5 cellular contexts compared by ENCODE assay signal in the genomic region with DNA sequence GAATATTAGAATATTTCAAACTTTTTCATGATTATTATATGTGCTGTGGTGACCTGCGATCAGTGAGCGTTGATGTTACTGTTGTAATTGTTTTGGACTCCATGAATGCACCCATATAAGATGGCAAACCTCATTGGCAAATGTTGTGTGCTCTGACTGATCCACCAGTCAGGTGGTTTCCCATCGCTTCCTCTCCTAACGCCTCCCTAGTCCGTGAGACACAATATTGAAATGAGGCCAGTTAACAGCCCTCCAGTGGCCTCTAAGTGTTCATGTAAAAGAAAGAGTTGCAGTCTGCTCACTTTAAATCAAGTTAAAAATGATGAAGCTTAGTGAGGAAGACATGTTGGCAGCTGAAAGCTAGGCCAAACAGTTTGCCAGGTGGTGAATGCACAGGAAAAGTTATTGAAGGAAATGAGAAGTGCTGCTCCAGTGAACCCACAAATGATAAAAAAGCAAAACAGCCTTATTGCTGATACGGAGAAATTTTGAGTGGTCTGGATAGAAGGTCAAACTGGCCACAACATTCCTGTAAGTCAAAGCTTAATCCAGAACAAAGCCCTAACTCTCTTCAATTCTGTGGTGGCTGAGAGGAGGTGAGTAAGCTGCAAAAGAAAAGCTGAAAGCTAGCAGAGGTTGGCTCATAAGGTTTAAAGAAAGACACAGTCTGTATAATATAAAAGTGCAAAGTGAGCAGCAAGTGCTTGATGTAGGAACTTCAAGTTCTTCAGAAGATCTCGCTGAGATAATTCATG. TPM values are rescaled to one million over a fixed set of nuclear protein-coding genes. Genes with fewer than 3 reads are reported as not detected.
"Had no signal": no experiment of that assay in that cellular context is flagged by ENCODE, and none has a peak within 500 bp of the region (broad histone marks: within the 10 kb centered on the region; RNA-seq: fewer than 3 reads in every experiment).

No MANE protein-coding gene starts in this region.

RNA-seq across cellular contexts. Expression of a gene that starts 46.5 kb away (rescaled TPM):
- total RNA-seq: GM23338, H1, H9, HepG2, HT1080 had no signal
